Comparison of ENCODE assay signal across 11 cellular contexts in genomic region chr1:121483961-121484424, GRCh38.
DNase-seq lines count a peak whose midpoint lies in the region; ATAC-seq, FAIRE-seq and TF ChIP-seq lines count a peak whose summit lies in the region.
"Had no signal": no experiment of that assay in that cellular context is flagged by ENCODE, and none has a peak within 500 bp of the region (broad histone marks: within the 10 kb centered on the region; RNA-seq: fewer than 3 reads in every experiment).

No MANE protein-coding gene starts in this region.

- H3K4me3 ChIP-seq in BJ (ENCODE audit: low read depth, low read length), result no peak overlapping the region
- no peak overlapping the region for H3K4me3 ChIP-seq in keratinocyte (ENCODE audit: control insufficient read depth in 2 of 3, extremely low read depth in 1 of 3, insufficient read depth in 2 of 3, low read depth in 1 of 3, low read length in 3 of 3)

- no peaks in the 10 kb centered on the region for H3K36me3 ChIP-seq in BJ (ENCODE audit: control insufficient read depth, insufficient read depth, low read length)
- no peaks in the 10 kb centered on the region for H3K36me3 ChIP-seq in keratinocyte (ENCODE audit: control insufficient read depth in 2 of 2, extremely low read depth in 1 of 2, insufficient read depth in 2 of 2, low read length in 2 of 2)

- TF ChIP-seq CTCF in BJ (IDR thresholded peaks at IDR 0.05; ENCODE audit: insufficient read depth, low read depth, low read length) (no peak), keratinocyte (optimal IDR thresholded peaks at IDR 0.05 in 1 of 3, IDR thresholded peaks at IDR 0.05 in 1 of 3, conservative IDR thresholded peaks at IDR 0.05 in 1 of 3; ENCODE audit: extremely low read depth in 1 of 3, insufficient read depth in 2 of 3, low read length in 3 of 3) (no peak)

- no peak for ATAC-seq in activated naive CD8-positive, alpha-beta T cell treated with anti-CD3 and anti-CD28 coated beads, Interleukin-2, amount 10 ng/mL, durations not matched to agents 7 days and 5 days (ENCODE audit: low read depth)

- no peak overlapping the region for H3K4me3 Mint-ChIP-seq in activated naive CD8-positive, alpha-beta T cell treated with anti-CD3 and anti-CD28 coated beads, Interleukin-2, amount 10 ng/mL, durations not matched to agents 7 days and 5 days

- peaks cover 30% of the 10 kb centered on the region for H3K36me3 Mint-ChIP-seq in activated naive CD8-positive, alpha-beta T cell treated with anti-CD3 and anti-CD28 coated beads, Interleukin-2, amount 10 ng/mL, durations not matched to agents 7 days and 5 days

- H3K4me1 ChIP-seq in keratinocyte (ENCODE audit: control insufficient read depth, extremely low read depth, insufficient read depth, low read length), result peaks cover 5% of the 10 kb centered on the region

- dilution Hi-C loops in keratinocyte (cut with MboI; ENCODE audit: extremely low pct_ligation_motif_present, low sequenced_read_pairs), result no loop called here

- POLR2A ChIA-PET in BJ (lab: Charles Lee), result no interaction called here
- POLR2A ChIA-PET in activated naive CD8-positive, alpha-beta T cell treated with anti-CD3 and anti-CD28 coated beads, Interleukin-2, amount 10 ng/mL, durations not matched to agents 7 days and 5 days (lab: Charles Lee), result no interaction called here

- H3K27me3 ChIP-seq in BJ (ENCODE audit: control insufficient read depth, insufficient read depth, low read length) (no peaks in the 10 kb centered on the region), keratinocyte (ENCODE audit: control insufficient read depth, extremely low read depth, insufficient read depth, low read length) (no peaks in the 10 kb centered on the region)

- no peak overlapping the region for H2AFZ ChIP-seq in keratinocyte (ENCODE audit: control insufficient read depth, low read length)

- H3K27me3 Mint-ChIP-seq in activated naive CD8-positive, alpha-beta T cell treated with anti-CD3 and anti-CD28 coated beads, Interleukin-2, amount 10 ng/mL, durations not matched to agents 7 days and 5 days, result no peaks in the 10 kb centered on the region

- peak overlapping the region; percentile 35 for H3K27ac Mint-ChIP-seq in activated naive CD8-positive, alpha-beta T cell treated with anti-CD3 and anti-CD28 coated beads, Interleukin-2, amount 10 ng/mL, durations not matched to agents 7 days and 5 days

- H3K9me1 ChIP-seq in keratinocyte (ENCODE audit: control insufficient read depth, extremely low read depth, insufficient read depth, low read length), result no peaks in the 10 kb centered on the region

- H3K4me1 Mint-ChIP-seq in activated naive CD8-positive, alpha-beta T cell treated with anti-CD3 and anti-CD28 coated beads, Interleukin-2, amount 10 ng/mL, durations not matched to agents 7 days and 5 days, result peaks cover 19% of the 10 kb centered on the region

- H3K9me3 ChIP-seq in keratinocyte (ENCODE audit: control insufficient read depth, low read depth, low read length), result no peaks in the 10 kb centered on the region

- no peaks in the 10 kb centered on the region for H4K20me1 ChIP-seq in keratinocyte (ENCODE audit: control insufficient read depth, extremely low read depth, insufficient read depth, low read length)

- H3K79me2 ChIP-seq in keratinocyte (ENCODE audit: control insufficient read depth, insufficient read depth, low read length), result no peaks in the 10 kb centered on the region

- no peak overlapping the region for H3K4me2 ChIP-seq in keratinocyte (ENCODE audit: control insufficient read depth, extremely low read depth, insufficient read depth, low read depth, low read length)

- DNase-seq in BJ (ENCODE audit: low read depth) (peak; percentile 54), HT1080 (ENCODE audit: low read depth) (peak; percentile 33), keratinocyte (ENCODE audit: low read depth, low spot score) (no peak), NCI-H1048 (lab: John Stamatoyannopoulos, UW) (no peak), NCI-H774 (lab: John Stamatoyannopoulos, UW) (no peak), NCI-H2081 treated with DMSO at 0.1 percent for 48 hours (lab: John Stamatoyannopoulos, UW) (no peak)
- no peak for DNase-seq in activated naive CD8-positive, alpha-beta T cell treated with anti-CD3 and anti-CD28 coated beads, Interleukin-2, amount 10 ng/mL, durations not matched to agents 7 days and 5 days
- no peak for DNase-seq in effector CD8-positive, alpha-beta T cell (lab: John Stamatoyannopoulos, UW)
- DNase-seq: stimulated activated CD4-positive, alpha-beta T cell treated with anti-CD3 and anti-CD28 coated beads, Interleukin-4, amount 100 ng/mL, for 1 hour had no signal

- no peak overlapping the region for H3K9ac ChIP-seq in keratinocyte (ENCODE audit: control insufficient read depth, extremely low read depth, insufficient read depth, low read length)

- peaks cover 9% of the 10 kb centered on the region for H3K9me3 Mint-ChIP-seq in activated naive CD8-positive, alpha-beta T cell treated with anti-CD3 and anti-CD28 coated beads, Interleukin-2, amount 10 ng/mL, durations not matched to agents 7 days and 5 days

- FAIRE-seq in keratinocyte (lab: Jason Lieb, UNC), result peak; percentile 56
- FAIRE-seq: endometrium had no signal

- H3K27ac ChIP-seq in keratinocyte (ENCODE audit: control insufficient read depth, insufficient read depth, low read length), result peak overlapping the region; percentile 5
- H3K27ac ChIP-seq: HL-60 had no signal

- CTCF ChIA-PET in BJ (lab: Yijun Ruan, JAX), result interaction anchor here (0.8 to 1.4 kb wide), 2 partner anchors 10 to 37 kb away, joined by 3 to 5 read pairs; no protein-coding TSS in a partner anchor

Comparison
In these comparisons a context has a peak if more than half of its experiments do, and no peak if none do; other contexts are left out.
1. DNase-seq: peak in BJ (single experiment) and HT1080 (single experiment); none in activated naive CD8-positive, alpha-beta T cell treated with anti-CD3 and anti-CD28 coated beads, Interleukin-2, amount 10 ng/mL, durations not matched to agents 7 days and 5 days (single experiment), keratinocyte (single experiment), effector CD8-positive, alpha-beta T cell (single experiment), NCI-H1048 (single experiment), NCI-H774 (single experiment) and NCI-H2081 treated with DMSO at 0.1 percent for 48 hours (single experiment).